Comparison of ENCODE assay signal across 12 cellular contexts in the genomic region with DNA sequence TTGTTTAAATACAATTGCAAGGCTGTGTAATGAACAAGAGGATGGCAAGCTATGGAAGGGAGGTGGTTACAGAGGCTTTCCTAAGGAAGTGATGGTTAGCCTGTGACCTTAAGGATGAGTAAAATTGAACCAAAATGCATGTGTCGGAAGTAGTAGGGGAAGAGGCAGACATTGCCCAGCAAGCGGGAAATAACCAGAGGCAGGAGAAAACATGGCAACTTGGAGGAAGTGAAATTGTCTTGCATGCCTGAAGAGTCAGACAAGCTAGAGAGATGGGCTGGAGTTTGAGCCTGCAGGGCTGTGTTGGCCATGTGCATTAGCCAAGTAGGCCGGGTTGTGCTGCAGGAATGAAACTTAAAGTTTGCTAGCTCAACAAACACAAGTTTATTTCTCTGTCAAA.
DNase-seq lines count a peak whose midpoint lies in the region; ATAC-seq, FAIRE-seq and TF ChIP-seq lines count a peak whose summit lies in the region.
"Had no signal": no experiment of that assay in that cellular context is flagged by ENCODE, and none has a peak within 500 bp of the region (broad histone marks: within the 10 kb centered on the region; RNA-seq: fewer than 3 reads in every experiment).

No MANE protein-coding gene starts in this region.

- H3K4me3 ChIP-seq in GM12864 (ENCODE audit: low read depth, low read length): no peak overlapping the region
- H3K4me3 ChIP-seq in upper lobe of left lung: no peak overlapping the region
- no peak overlapping the region for H3K4me3 ChIP-seq in tibial nerve
- H3K4me3 ChIP-seq in kidney (ENCODE audit: low read length in 2 of 2): no peak overlapping the region

- no peak for FAIRE-seq in kidney (lab: Jason Lieb, UNC)
- FAIRE-seq: G401.6 had no signal

- H3K27me3 ChIP-seq in upper lobe of left lung: no peaks in the 10 kb centered on the region
- H3K27me3 ChIP-seq in tibial nerve: no peaks in the 10 kb centered on the region

- TF ChIP-seq POLR2A in upper lobe of left lung (IDR thresholded peaks at IDR 0.05) (no peak), tibial nerve (IDR thresholded peaks at IDR 0.05) (no peak)

- DNase-seq in GM12864 (ENCODE audit: low read depth) (peak; percentile 54), upper lobe of left lung (no peak), tibial nerve (ENCODE audit: low spot score in 2 of 2) (no peak), NCI-H1694 treated with DMSO at 0.1 percent for 48 hours (lab: John Stamatoyannopoulos, UW) (no peak), kidney (no peak)
- DNase-seq: activated T-cell treated with anti-CD3 and anti-CD28 coated beads, Interleukin-2, amount 50 U/mL, for 72 hours; occipital lobe; T-helper 9 cell had no signal

- H3K4me1 ChIP-seq in upper lobe of left lung: no peaks in the 10 kb centered on the region
- peaks cover 0 to 3% (median 0%) of the 10 kb centered on the region in 4 donors for H3K4me1 ChIP-seq in tibial nerve
- no peaks in the 10 kb centered on the region for H3K4me1 ChIP-seq in kidney (ENCODE audit: control insufficient read depth in 1 of 2, insufficient read depth in 1 of 2, low read depth in 1 of 2, low read length in 2 of 2)

- no peak overlapping the region for H3K9ac ChIP-seq in kidney (ENCODE audit: low read length in 2 of 2)

- H3K9me3 ChIP-seq in upper lobe of left lung (no peaks in the 10 kb centered on the region), tibial nerve (no peaks in the 10 kb centered on the region), kidney (ENCODE audit: control insufficient read depth in 1 of 2, low read length in 2 of 2) (no peaks in the 10 kb centered on the region)

- ATAC-seq in GM19397 (IDR thresholded peaks at IDR 0.05; ENCODE audit: unreplicated experiment) (peak; percentile 81), HG02852 (IDR thresholded peaks at IDR 0.05; ENCODE audit: unreplicated experiment) (peak; percentile 82), HG03558 (IDR thresholded peaks at IDR 0.05; ENCODE audit: extremely low read depth, unreplicated experiment) (peak; percentile 66), upper lobe of left lung (ENCODE audit: low FRiP score in 2 of 2) (no peak)
- ATAC-seq: activated T-cell treated with anti-CD3 and anti-CD28 coated beads, Interleukin-2, amount 50 U/mL, for 72 hours had no signal

- H3K36me3 ChIP-seq in upper lobe of left lung (no peaks in the 10 kb centered on the region), tibial nerve (no peaks in the 10 kb centered on the region), kidney (ENCODE audit: control insufficient read depth in 1 of 2, insufficient read depth in 2 of 2, low read length in 2 of 2) (no peaks in the 10 kb centered on the region)

- no peak overlapping the region for H3K27ac ChIP-seq in upper lobe of left lung
- no peak overlapping the region for H3K27ac ChIP-seq in tibial nerve
- no peak overlapping the region for H3K27ac ChIP-seq in kidney (ENCODE audit: low read depth in 2 of 2, low read length in 2 of 2)

- WGBS in upper lobe of left lung, 2 donors: 74 to 90% methylated on average over 3 of the region's 3 CpGs
- 67 to 82% methylated on average over 3 of the region's 3 CpGs for WGBS in tibial nerve, 2 donors

- TF ChIP-seq EP300 in upper lobe of left lung (IDR thresholded peaks at IDR 0.05): no peak
- TF ChIP-seq EP300 in tibial nerve (IDR thresholded peaks at IDR 0.05): no peak

- intact Hi-C loops in kidney (cut with DNase I): no loop called here

- TF ChIP-seq CTCF in GM12864 (IDR thresholded peaks at IDR 0.05; ENCODE audit: low read depth, low read length, missing control alignments) (no peak), upper lobe of left lung (IDR thresholded peaks at IDR 0.05) (no peak), tibial nerve (IDR thresholded peaks at IDR 0.05) (no peak), kidney (IDR thresholded peaks at IDR 0.05; ENCODE audit: borderline replicate concordance, extremely low read depth, insufficient read depth) (no peak)

Comparison
In these comparisons a context has a peak if more than half of its experiments do, and no peak if none do; other contexts are left out.
1. ATAC-seq: peak in GM19397 (single experiment), HG02852 (single experiment) and HG03558 (single experiment); none in upper lobe of left lung (0 of 2).